Comparison of ENCODE assay signal across 8 cellular contexts in genomic region chr7:131007439-131008330, GRCh38.
DNase-seq lines count a peak whose midpoint lies in the region; ATAC-seq, FAIRE-seq and TF ChIP-seq lines count a peak whose summit lies in the region.

No MANE protein-coding gene starts in this region.

- H3K9ac ChIP-seq in HepG2 (ENCODE audit: insufficient read depth, low read depth, low read length) = no peak overlapping the region

- TF ChIP-seq CTCF in VCaP (conservative IDR thresholded peaks at IDR 0.05) = peak; percentile 85
- peak; percentile 69 for TF ChIP-seq CTCF in HepG2 (CRISPR knock-in tag; IDR thresholded peaks at IDR 0.05)

- H3K4me3 Mint-ChIP-seq in stimulated activated effector memory CD8-positive, alpha-beta T cell treated with anti-CD3 and anti-CD28 coated beads, Interleukin-12 subunit alpha, Interleukin-12 subunit beta, amount 100 ng/mL, for 72 hours = peak overlapping the region; percentile 65

- no peak overlapping the region for H2AFZ ChIP-seq in HepG2 (ENCODE audit: low read length)

- peaks cover 84% of the 10 kb centered on the region for H3K4me1 Mint-ChIP-seq in stimulated activated effector memory CD8-positive, alpha-beta T cell treated with anti-CD3 and anti-CD28 coated beads, Interleukin-12 subunit alpha, Interleukin-12 subunit beta, amount 100 ng/mL, for 72 hours

- CTCF ChIA-PET in HepG2 (lab: Yijun Ruan, JAX; ENCODE audit: low intra/inter-chr PET ratio, low total read pairs) = interaction anchor here (1.3 to 2.3 kb wide), 2 partner anchors 25 to 111 kb away, joined by 6 to 12 read pairs; no protein-coding TSS in a partner anchor

- H3K4me1 ChIP-seq in HepG2 (ENCODE audit: insufficient read depth, low read length) = peaks cover 20% of the 10 kb centered on the region; the same call in 1 of the 2 replicates

- no peak for TF ChIP-seq POLR2A in HepG2 (IDR thresholded peaks at IDR 0.05; ENCODE audit: insufficient read depth in 1 of 2, low read depth in 2 of 2, low read length in 2 of 2)

- peak; percentile 49 for ATAC-seq in GM21423 (IDR thresholded peaks at IDR 0.05; ENCODE audit: unreplicated experiment)
- ATAC-seq in HepG2 = peak; percentile 72
- ATAC-seq in stimulated activated effector memory CD8-positive, alpha-beta T cell treated with anti-CD3 and anti-CD28 coated beads, Interleukin-12 subunit alpha, Interleukin-12 subunit beta, amount 100 ng/mL, for 72 hours = peak; percentile 31

- no peak for TF ChIP-seq RAD21 in HepG2 (CRISPR knock-in tag; IDR thresholded peaks at IDR 0.05)

- H3K27ac ChIP-seq in VCaP (peak overlapping the region; percentile 79), HepG2 (ENCODE audit: extremely low read length, insufficient read depth, low read length) (no peak overlapping the region)

- H3K27me3 ChIP-seq in HepG2 (ENCODE audit: control insufficient read depth in 1 of 2, insufficient read depth in 2 of 2, low read length in 2 of 2) = no peaks in the 10 kb centered on the region

- no peak overlapping the region for H3K4me2 ChIP-seq in HepG2 (ENCODE audit: low read depth, low read length)

- DNase-seq in DMS 273 (lab: John Stamatoyannopoulos, UW; ENCODE audit: unreplicated experiment) (peak; percentile 79), NCI-H1105 treated with DMSO at 0.1 percent for 48 hours (lab: John Stamatoyannopoulos, UW) (peak; percentile 51), HepG2 (ENCODE audit: low spot score) (peak; percentile 70), cerebellar nuclear complex (lab: John Stamatoyannopoulos, UW) (no peak)
- DNase-seq in stimulated activated effector memory CD8-positive, alpha-beta T cell treated with anti-CD3 and anti-CD28 coated beads, Interleukin-12 subunit alpha, Interleukin-12 subunit beta, amount 100 ng/mL, for 72 hours (ENCODE audit: low spot score in 2 of 2) = peak in 1 of 2 donors; percentile 71

- H3K27ac Mint-ChIP-seq in stimulated activated effector memory CD8-positive, alpha-beta T cell treated with anti-CD3 and anti-CD28 coated beads, Interleukin-12 subunit alpha, Interleukin-12 subunit beta, amount 100 ng/mL, for 72 hours = peak overlapping the region; percentile 95

- no peak overlapping the region for H3K4me3 ChIP-seq in HepG2 (replicated peaks in 1 of 3; ENCODE audit: insufficient read depth in 1 of 3, low read depth in 2 of 3, low read length in 3 of 3)

- peaks cover 21% of the 10 kb centered on the region for H4K20me1 ChIP-seq in HepG2 (ENCODE audit: insufficient read depth, low read length)

- in situ Hi-C loops in HepG2 (cut with HindIII; ENCODE audit: extremely low pct_ligation_motif_present, low pct_unique_long_range_greater_than_20kb) = no loop called here

- WGBS in HepG2 (ENCODE audit: low lambda C conversion rate) = 59% methylated on average over 12 of the region's 19 CpGs

- peaks cover under 1 to 1% of the 10 kb centered on the region in 2 experiments; a peak in 2 of 5 replicates for H3K36me3 ChIP-seq in HepG2 (replicated peaks in 1 of 2; ENCODE audit: control insufficient read depth in 1 of 2, insufficient read depth in 2 of 2, low read length in 2 of 2)

- H3K36me3 Mint-ChIP-seq in stimulated activated effector memory CD8-positive, alpha-beta T cell treated with anti-CD3 and anti-CD28 coated beads, Interleukin-12 subunit alpha, Interleukin-12 subunit beta, amount 100 ng/mL, for 72 hours = peaks cover 94% of the 10 kb centered on the region

- peaks cover 8% of the 10 kb centered on the region for H3K9me3 ChIP-seq in HepG2 (ENCODE audit: low read length)

- TF ChIP-seq EP300 in HepG2 (IDR thresholded peaks at IDR 0.05; ENCODE audit: low read depth in 2 of 2, low read length in 2 of 2) (no peak), HepG2 (CRISPR knock-in tag; IDR thresholded peaks at IDR 0.05; ENCODE audit: borderline replicate concordance) (no peak)

- H3K79me2 ChIP-seq in HepG2 (ENCODE audit: insufficient read depth, low read length) = peaks cover 27% of the 10 kb centered on the region

- FAIRE-seq in colon (lab: Jason Lieb, UNC) = peak; percentile 82
- FAIRE-seq in HepG2 (lab: Jason Lieb, UNC) = peak; percentile 34

- BruUV-seq in HepG2 (replicated peaks; lab: Mats Ljungman, UMichigan) = no TSS peak

- POLR2A ChIA-PET in HepG2 (lab: Yijun Ruan, JAX) = no interaction called here

- intact Hi-C loops in HepG2 (cut with micrococcal nuclease; ENCODE audit: unreplicated experiment) = loop anchor here (1.0 kb wide), 2 partner anchors 25 to 110 kb away; no protein-coding TSS in a partner anchor

- H3K9me3 Mint-ChIP-seq in stimulated activated effector memory CD8-positive, alpha-beta T cell treated with anti-CD3 and anti-CD28 coated beads, Interleukin-12 subunit alpha, Interleukin-12 subunit beta, amount 100 ng/mL, for 72 hours = peaks cover 4% of the 10 kb centered on the region

TF ChIP-seq in HepG2, 621 proteins besides CTCF, POLR2A, EP300 and RAD21:
- TF ChIP-seq PPARG (CRISPR knock-in tag; conservative IDR thresholded peaks at IDR 0.05) = 0 out of 2 replicates have a peak, but pooled peaks have one; percentile 10
- 0 out of 2 replicates have a peak, but pooled peaks have one; percentile 22 for TF ChIP-seq ZNF687 (CRISPR knock-in tag; IDR thresholded peaks at IDR 0.05)
- TF ChIP-seq POGZ (CRISPR knock-in tag; IDR thresholded peaks at IDR 0.05) = 0 out of 2 replicates have a peak, but pooled peaks have one; percentile 24
- TF ChIP-seq ELF1 (CRISPR knock-in tag; IDR thresholded peaks at IDR 0.05) = peak; percentile 81
- no peak for TF ChIP-seq SP140L (CRISPR knock-in tag; IDR thresholded peaks at IDR 0.05; ENCODE audit: borderline replicate concordance)
- TF ChIP-seq ZNF17 (CRISPR knock-in tag; IDR thresholded peaks at IDR 0.05) = no peak
- TF ChIP-seq ZSCAN9 (CRISPR knock-in tag; IDR thresholded peaks at IDR 0.05; ENCODE audit: borderline replicate concordance) = no peak
- TF ChIP-seq STAG1 (CRISPR knock-in tag; IDR thresholded peaks at IDR 0.05) = peak; percentile 59
- TF ChIP-seq SMC3 (IDR thresholded peaks at IDR 0.05; ENCODE audit: low read length) = peak; percentile 47; the same call in 1 of the 2 replicates
- peak; percentile 84 for TF ChIP-seq ELF3 (CRISPR knock-in tag; IDR thresholded peaks at IDR 0.05)
- no peak for TF ChIP-seq ZNF543 (CRISPR knock-in tag; IDR thresholded peaks at IDR 0.05)
- peak; percentile 69 for TF ChIP-seq ZBTB33 (CRISPR knock-in tag; IDR thresholded peaks at IDR 0.05)
- TF ChIP-seq CREB1 (IDR thresholded peaks at IDR 0.05) = no peak
- TF ChIP-seq CREB1 (CRISPR knock-in tag; IDR thresholded peaks at IDR 0.05) = 0 out of 2 replicates have a peak, but pooled peaks have one; percentile 19
- TF ChIP-seq SMAD9 (CRISPR knock-in tag; IDR thresholded peaks at IDR 0.05) = no peak

Comparison
In these comparisons a context has a peak if more than half of its experiments do, and no peak if none do; other contexts are left out.
1. DNase-seq: peak in DMS 273 (single experiment), NCI-H1105 treated with DMSO at 0.1 percent for 48 hours (single experiment) and HepG2 (single experiment); none in cerebellar nuclear complex (0 of 2).
2. Peak in every context shown above with its lines, with median percentiles within 50 percentile points of each other: ATAC-seq.